8 cellular contexts compared by ENCODE assay signal in genomic region chr2:19347619-19348562, GRCh38. TPM values are rescaled to one million over a fixed set of nuclear protein-coding genes. Genes with fewer than 3 reads are reported as not detected.
A peak's percentile ranks its signal among the peaks of the same experiment; 100 is the strongest.
DNase-seq lines count a peak whose midpoint lies in the region; ATAC-seq and TF ChIP-seq lines count a peak whose summit lies in the region.

No MANE protein-coding gene starts in this region.

- POLR2A ChIA-PET in GM10248 (lab: Yijun Ruan, JAX): interaction anchor here (0.5 kb wide), 1 partner anchor 772 kb away, joined by 10 read pairs; no protein-coding TSS in a partner anchor

- peak; percentile 94 for TF ChIP-seq POLR2A in NB4 (IDR thresholded peaks at IDR 0.05; ENCODE audit: extremely low read depth, insufficient read length)

- CTCF ChIA-PET in GM10248 (lab: Yijun Ruan, JAX): interaction anchor here (1.1 to 3.6 kb wide), 12 partner anchors 10 to 815 kb away, joined by 3 to 17 read pairs (median 4); no protein-coding TSS in a partner anchor

- peak; percentile 97 for DNase-seq in GM10248 (ENCODE audit: extremely low spot score)
- peak; percentile 91 for DNase-seq in NB4 (ENCODE audit: low read depth)
- DNase-seq in SK-N-DZ (ENCODE audit: low spot score): peak; percentile 87
- peak; percentile 90 for DNase-seq in activated naive CD4-positive, alpha-beta T cell treated with anti-CD3 and anti-CD28 coated beads, Interleukin-2, amount 50 U/mL, for 16 hours
- DNase-seq in germinal center (ENCODE audit: low spot score): peak; percentile 95
- DNase-seq in nucleus accumbens (lab: John Stamatoyannopoulos, UW): peak in 55 of 56 donors; percentile 71 to 99 (median 92)
- DNase-seq in superior temporal gyrus (ENCODE audit: extremely low spot score): peak; percentile 96

- peak overlapping the region; percentile 86 for H3K4me3 ChIP-seq in NB4 (ENCODE audit: low read depth, low read length)

- TF ChIP-seq CTCF in GM10248 (IDR thresholded peaks at IDR 0.05; ENCODE audit: control extremely low read depth, extremely low read depth, low read depth, missing control alignments): no peak
- no peak for TF ChIP-seq CTCF in NB4 (IDR thresholded peaks at IDR 0.05; ENCODE audit: low read depth, low read length)

- peak; percentile 90 for ATAC-seq in HG02588 (IDR thresholded peaks at IDR 0.05; ENCODE audit: unreplicated experiment)

RNA-seq across cellular contexts. Expression of gene OSR1, which starts 10.5 kb away (rescaled TPM):
- not detected in 2 replicates for polyA plus RNA-seq in SK-N-DZ (2014; cell fraction: cytosol; rRNA removed)
- not detected in 2 replicates for polyA plus RNA-seq in SK-N-DZ (2014; cell fraction: nucleus; rRNA removed)

Comparison
In these comparisons a context has a peak if more than half of its experiments do, and no peak if none do; other contexts are left out.
1. Peak in every context shown above with its lines: DNase-seq, ATAC-seq and H3K4me3 ChIP-seq.